Comparison of ENCODE assay signal across 8 cellular contexts in the genomic region with DNA sequence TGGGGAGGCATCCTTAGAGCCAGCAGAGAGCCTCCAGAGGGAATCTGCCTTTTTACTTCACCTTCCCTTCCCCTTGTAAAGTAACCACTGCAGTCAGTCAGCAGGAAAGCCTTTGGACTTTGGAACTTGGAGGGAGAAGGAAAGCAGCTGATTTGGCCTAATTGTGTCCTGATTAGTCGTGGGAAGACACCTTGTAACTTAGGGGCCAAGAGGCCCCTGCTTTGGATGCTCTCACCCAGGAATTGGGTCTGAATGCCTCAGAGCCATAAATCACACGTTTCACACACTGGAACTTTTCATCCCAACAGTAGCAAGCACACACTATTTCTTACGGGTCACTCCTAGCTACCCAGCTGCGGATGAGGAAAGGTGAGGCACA.
DNase-seq lines count a peak whose midpoint lies in the region; ATAC-seq and TF ChIP-seq lines count a peak whose summit lies in the region.

No MANE protein-coding gene starts in this region.

- TF ChIP-seq RAD21 in SK-N-SH (IDR thresholded peaks at IDR 0.05; ENCODE audit: low read length), result no peak

- CTCF ChIA-PET in SK-N-SH (lab: Yijun Ruan, JAX), result interaction anchor here (0.7 to 4.2 kb wide), 32 partner anchors 9 to 872 kb away, joined by 3 to 30 read pairs (median 4); no protein-coding TSS in a partner anchor

- peak overlapping the region; percentile 62 for H3K4me2 ChIP-seq in DND-41 (ENCODE audit: insufficient read depth, low read length)
- H3K4me2 ChIP-seq in SK-N-SH, result peak overlapping the region; percentile 65

- no peaks in the 10 kb centered on the region for H3F3A ChIP-seq in SK-N-SH (replicated peaks; ENCODE audit: insufficient read depth)

- POLR2A ChIA-PET in SK-N-SH (lab: Yijun Ruan, JAX), result no interaction called here

- H3K27ac ChIP-seq in DND-41 (ENCODE audit: low read length) (peak overlapping the region; percentile 35), SK-N-SH (ENCODE audit: low read depth in 2 of 2, low read length in 1 of 2) (no peak overlapping the region; a peak in 1 of 4 replicates), psoas muscle (peak overlapping the region; percentile 90), foreskin keratinocyte (no peak overlapping the region)

- H3K9me3 ChIP-seq in DND-41 (ENCODE audit: insufficient read depth, low read length, severe bottlenecking) (no peaks in the 10 kb centered on the region), SK-N-SH (no peaks in the 10 kb centered on the region), psoas muscle (no peaks in the 10 kb centered on the region)

- intact Hi-C loops in psoas muscle (cut with DNase I), result loop anchor here (2.0 to 10.0 kb wide), 4 partner anchors 77 to 205 kb away; partner anchors contain the start of gene PPM1B (in 2 of the 2)

- no peak for TF ChIP-seq CTCF in DND-41 (IDR thresholded peaks at IDR 0.05; ENCODE audit: borderline replicate concordance, extremely low read depth, low read length, poor library complexity, severe bottlenecking)
- TF ChIP-seq CTCF in SK-N-SH (IDR thresholded peaks at IDR 0.05), result no peak
- TF ChIP-seq CTCF in foreskin fibroblast (IDR thresholded peaks at IDR 0.05; ENCODE audit: low read depth, low read length), result no peak
- TF ChIP-seq CTCF in psoas muscle (IDR thresholded peaks at IDR 0.05), result no peak
- TF ChIP-seq CTCF in foreskin keratinocyte (conservative IDR thresholded peaks at IDR 0.05), result no peak

- H2AFZ ChIP-seq in DND-41 (ENCODE audit: low read depth, low read length) (peak overlapping the region; percentile 81), SK-N-SH (ENCODE audit: low read depth) (peak overlapping the region; percentile 90)

- no peak for TF ChIP-seq EP300 in SK-N-SH (IDR thresholded peaks at IDR 0.05; ENCODE audit: borderline replicate concordance in 1 of 2, low read depth in 1 of 2, low read length in 1 of 2)

- H3K9ac ChIP-seq in DND-41 (ENCODE audit: low read depth, low read length), result peak overlapping the region; percentile 9; the same call in 1 of the 2 replicates
- H3K9ac ChIP-seq in SK-N-SH, result peak overlapping the region; percentile 7; the same call in 1 of the 2 replicates

- ATAC-seq in DND-41 (ENCODE audit: insufficient read depth, low read depth) (no peak), psoas muscle (no peak), HG02981 (IDR thresholded peaks at IDR 0.05; ENCODE audit: unreplicated experiment) (no peak), foreskin keratinocyte (no peak), GM21786 (IDR thresholded peaks at IDR 0.05; ENCODE audit: unreplicated experiment) (no peak)

- 71% methylated on average over 4 of the region's 4 CpGs for WGBS in SK-N-SH (ENCODE audit: low lambda C conversion rate)
- 44 to 68% (median 52%) methylated on average over 4 of the region's 4 CpGs for WGBS in psoas muscle, 3 donors

- H3K9me2 ChIP-seq in SK-N-SH, result no peaks in the 10 kb centered on the region

- H3K4me3 ChIP-seq in DND-41 (ENCODE audit: low read depth in 1 of 2, low read length in 2 of 2) (peak overlapping the region in 1 of 2 experiments; percentile 52; a peak in 2 of 4 replicates), SK-N-SH (ENCODE audit: low read depth in 2 of 2, low read length in 1 of 2) (peak overlapping the region; percentile 42 to 62; a peak in 3 of 4 replicates), foreskin fibroblast (ENCODE audit: low read depth in 1 of 2, low read length in 2 of 2) (peak overlapping the region; percentile 40 to 41), psoas muscle (peak overlapping the region; percentile 57)

- H3K27me3 ChIP-seq in DND-41 (ENCODE audit: insufficient read depth, low read length, poor library complexity) (no peaks in the 10 kb centered on the region), SK-N-SH (ENCODE audit: insufficient read depth) (no peaks in the 10 kb centered on the region), psoas muscle (ENCODE audit: insufficient read depth in 3 of 3, low read length in 2 of 3) (no peaks in the 10 kb centered on the region), foreskin keratinocyte (no peaks in the 10 kb centered on the region)

- H3K79me2 ChIP-seq in DND-41 (ENCODE audit: insufficient read depth, low read length), result no peaks in the 10 kb centered on the region
- no peaks in the 10 kb centered on the region for H3K79me2 ChIP-seq in SK-N-SH (ENCODE audit: insufficient read depth)

- DNase-seq in DND-41, result no peak
- DNase-seq in SK-N-SH, result no peak
- DNase-seq in foreskin fibroblast, result no peak
- DNase-seq in psoas muscle, result no peak
- no peak for DNase-seq in foreskin keratinocyte
- DNase-seq in Kasumi-1 (lab: John Stamatoyannopoulos, UW), result no peak

- no peaks in the 10 kb centered on the region for H3K36me3 ChIP-seq in DND-41 (ENCODE audit: insufficient read depth, low read length)
- H3K36me3 ChIP-seq in SK-N-SH (replicated peaks in 1 of 2; ENCODE audit: control insufficient read depth in 1 of 2, insufficient read depth in 2 of 2, low read length in 1 of 2), result no peaks in the 10 kb centered on the region
- no peaks in the 10 kb centered on the region for H3K36me3 ChIP-seq in psoas muscle (ENCODE audit: insufficient read depth in 1 of 2, low read depth in 1 of 2)

- peaks cover 21% of the 10 kb centered on the region for H3K4me1 ChIP-seq in DND-41 (ENCODE audit: insufficient read depth, low read length)
- H3K4me1 ChIP-seq in SK-N-SH (ENCODE audit: control insufficient read depth in 1 of 2, insufficient read depth in 2 of 2, low read depth in 1 of 2, low read length in 1 of 2), result peaks cover 0 to 13% of the 10 kb centered on the region in 2 experiments; a peak in 1 of 4 replicates
- H3K4me1 ChIP-seq in psoas muscle, result peaks cover 42% of the 10 kb centered on the region
- H3K4me1 ChIP-seq in foreskin keratinocyte, result no peaks in the 10 kb centered on the region

- H4K20me1 ChIP-seq in DND-41 (ENCODE audit: insufficient read depth, low read length) (no peaks in the 10 kb centered on the region), SK-N-SH (ENCODE audit: insufficient read depth) (no peaks in the 10 kb centered on the region)

TF ChIP-seq in SK-N-SH, 30 proteins besides CTCF, POLR2A, EP300 and RAD21:
- no peak for TF ChIP-seq TEAD4 (IDR thresholded peaks at IDR 0.05; ENCODE audit: borderline replicate concordance, insufficient read depth)
- no peak for TF ChIP-seq RFX5 (IDR thresholded peaks at IDR 0.05; ENCODE audit: low read length)
- no peak for TF ChIP-seq MXI1 (IDR thresholded peaks at IDR 0.05; ENCODE audit: low read depth, low read length)
- no peak for TF ChIP-seq POLR2AphosphoS5 (IDR thresholded peaks at IDR 0.05; ENCODE audit: low read depth, low read length)
- no peak for TF ChIP-seq FOXM1 (IDR thresholded peaks at IDR 0.05; ENCODE audit: low read depth)
- no peak for TF ChIP-seq GABPA (IDR thresholded peaks at IDR 0.05; ENCODE audit: low read depth)
- no peak for TF ChIP-seq ELF1 (IDR thresholded peaks at IDR 0.05)
- TF ChIP-seq, protein P1, sequence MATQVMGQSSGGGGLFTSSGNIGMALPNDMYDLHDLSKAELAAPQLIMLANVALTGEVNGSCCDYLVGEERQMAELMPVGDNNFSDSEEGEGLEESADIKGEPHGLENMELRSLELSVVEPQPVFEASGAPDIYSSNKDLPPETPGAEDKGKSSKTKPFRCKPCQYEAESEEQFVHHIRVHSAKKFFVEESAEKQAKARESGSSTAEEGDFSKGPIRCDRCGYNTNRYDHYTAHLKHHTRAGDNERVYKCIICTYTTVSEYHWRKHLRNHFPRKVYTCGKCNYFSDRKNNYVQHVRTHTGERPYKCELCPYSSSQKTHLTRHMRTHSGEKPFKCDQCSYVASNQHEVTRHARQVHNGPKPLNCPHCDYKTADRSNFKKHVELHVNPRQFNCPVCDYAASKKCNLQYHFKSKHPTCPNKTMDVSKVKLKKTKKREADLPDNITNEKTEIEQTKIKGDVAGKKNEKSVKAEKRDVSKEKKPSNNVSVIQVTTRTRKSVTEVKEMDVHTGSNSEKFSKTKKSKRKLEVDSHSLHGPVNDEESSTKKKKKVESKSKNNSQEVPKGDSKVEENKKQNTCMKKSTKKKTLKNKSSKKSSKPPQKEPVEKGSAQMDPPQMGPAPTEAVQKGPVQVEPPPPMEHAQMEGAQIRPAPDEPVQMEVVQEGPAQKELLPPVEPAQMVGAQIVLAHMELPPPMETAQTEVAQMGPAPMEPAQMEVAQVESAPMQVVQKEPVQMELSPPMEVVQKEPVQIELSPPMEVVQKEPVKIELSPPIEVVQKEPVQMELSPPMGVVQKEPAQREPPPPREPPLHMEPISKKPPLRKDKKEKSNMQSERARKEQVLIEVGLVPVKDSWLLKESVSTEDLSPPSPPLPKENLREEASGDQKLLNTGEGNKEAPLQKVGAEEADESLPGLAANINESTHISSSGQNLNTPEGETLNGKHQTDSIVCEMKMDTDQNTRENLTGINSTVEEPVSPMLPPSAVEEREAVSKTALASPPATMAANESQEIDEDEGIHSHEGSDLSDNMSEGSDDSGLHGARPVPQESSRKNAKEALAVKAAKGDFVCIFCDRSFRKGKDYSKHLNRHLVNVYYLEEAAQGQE (IDR thresholded peaks at IDR 0.05; ENCODE audit: low read depth, low read length), result no peak
- TF ChIP-seq YY1 (IDR thresholded peaks at IDR 0.05; ENCODE audit: low read depth), result no peak
- TF ChIP-seq NRF1 (IDR thresholded peaks at IDR 0.05; ENCODE audit: low read depth, low read length), result no peak
- TF ChIP-seq JUND (IDR thresholded peaks at IDR 0.05), result no peak
- TF ChIP-seq SMC3 (IDR thresholded peaks at IDR 0.05; ENCODE audit: low read depth, low read length), result no peak
- TF ChIP-seq MAX (IDR thresholded peaks at IDR 0.05; ENCODE audit: low read depth), result no peak
- no peak for TF ChIP-seq TCF12 (IDR thresholded peaks at IDR 0.05)
TF ChIP-seq in SK-N-SH: peak in this region for 0.

Comparison
In these comparisons a context has a peak if more than half of its experiments do, and no peak if none do; other contexts are left out.
1. H3K27ac ChIP-seq: peak in DND-41 (single experiment) and psoas muscle (single experiment); none in SK-N-SH (0 of 2) and foreskin keratinocyte (single experiment).